13 cellular contexts compared by ENCODE assay signal in genomic region chr3:61725851-61726333, GRCh38.
A peak's percentile ranks its signal among the peaks of the same experiment; 100 is the strongest.
DNase-seq lines count a peak whose midpoint lies in the region; ATAC-seq and TF ChIP-seq lines count a peak whose summit lies in the region.
"Had no signal": no experiment of that assay in that cellular context is flagged by ENCODE, and none has a peak within 500 bp of the region (broad histone marks: within the 10 kb centered on the region; RNA-seq: fewer than 3 reads in every experiment).

No MANE protein-coding gene starts in this region.

- CTCF ChIA-PET in WTC11 (lab: Charles Lee) = no interaction called here
- CTCF ChIA-PET in activated naive CD4-positive, alpha-beta T cell treated with anti-CD3 and anti-CD28 coated beads, Interleukin-2, amount 10 ng/mL, durations not matched to agents 7 days and 5 days (lab: Charles Lee) = no interaction called here
- CTCF ChIA-PET in activated CD4-positive, alpha-beta memory T cell treated with anti-CD3 and anti-CD28 coated beads, Interleukin-2, amount 10 ng/mL, durations not matched to agents 7 days and 5 days (lab: Charles Lee) = no interaction called here

- H3K4me3 ChIP-seq in psoas muscle = no peak overlapping the region
- H3K4me3 ChIP-seq: ovary had no signal

- peaks cover 82% of the 10 kb centered on the region for H3K4me1 Mint-ChIP-seq in WTC11
- H3K4me1 Mint-ChIP-seq in activated naive CD4-positive, alpha-beta T cell treated with anti-CD3 and anti-CD28 coated beads, Interleukin-2, amount 10 ng/mL, durations not matched to agents 7 days and 5 days = no peaks in the 10 kb centered on the region
- no peaks in the 10 kb centered on the region for H3K4me1 Mint-ChIP-seq in activated CD4-positive, alpha-beta memory T cell treated with anti-CD3 and anti-CD28 coated beads, Interleukin-2, amount 10 ng/mL, durations not matched to agents 7 days and 5 days
- no peaks in the 10 kb centered on the region for H3K4me1 Mint-ChIP-seq in activated naive CD8-positive, alpha-beta T cell treated with anti-CD3 and anti-CD28 coated beads, Interleukin-2, amount 50 U/mL, for 24 hours

- H3K36me3 ChIP-seq in psoas muscle (ENCODE audit: insufficient read depth in 1 of 2, low read depth in 1 of 2) = no peaks in the 10 kb centered on the region
- H3K36me3 ChIP-seq: ovary had no signal

- H3K27ac Mint-ChIP-seq in WTC11 = peak overlapping the region; percentile 44
- no peak overlapping the region for H3K27ac Mint-ChIP-seq in activated naive CD4-positive, alpha-beta T cell treated with anti-CD3 and anti-CD28 coated beads, Interleukin-2, amount 10 ng/mL, durations not matched to agents 7 days and 5 days
- H3K27ac Mint-ChIP-seq in activated CD4-positive, alpha-beta memory T cell treated with anti-CD3 and anti-CD28 coated beads, Interleukin-2, amount 10 ng/mL, durations not matched to agents 7 days and 5 days = no peak overlapping the region
- H3K27ac Mint-ChIP-seq in activated naive CD8-positive, alpha-beta T cell treated with anti-CD3 and anti-CD28 coated beads, Interleukin-2, amount 50 U/mL, for 24 hours = no peak overlapping the region

- no peaks in the 10 kb centered on the region for H3K36me3 Mint-ChIP-seq in WTC11
- no peaks in the 10 kb centered on the region for H3K36me3 Mint-ChIP-seq in activated naive CD4-positive, alpha-beta T cell treated with anti-CD3 and anti-CD28 coated beads, Interleukin-2, amount 10 ng/mL, durations not matched to agents 7 days and 5 days
- no peaks in the 10 kb centered on the region for H3K36me3 Mint-ChIP-seq in activated CD4-positive, alpha-beta memory T cell treated with anti-CD3 and anti-CD28 coated beads, Interleukin-2, amount 10 ng/mL, durations not matched to agents 7 days and 5 days (ENCODE audit: low read depth)
- H3K36me3 Mint-ChIP-seq in activated naive CD8-positive, alpha-beta T cell treated with anti-CD3 and anti-CD28 coated beads, Interleukin-2, amount 50 U/mL, for 24 hours (ENCODE audit: low read depth) = no peaks in the 10 kb centered on the region

- POLR2A ChIA-PET in WTC11 (lab: Charles Lee) = no interaction called here
- POLR2A ChIA-PET in activated CD4-positive, alpha-beta memory T cell treated with anti-CD3 and anti-CD28 coated beads, Interleukin-2, amount 10 ng/mL, durations not matched to agents 7 days and 5 days (lab: Charles Lee) = no interaction called here

- TF ChIP-seq CTCF in WTC11 (IDR thresholded peaks at IDR 0.05) = no peak
- TF ChIP-seq CTCF in psoas muscle (IDR thresholded peaks at IDR 0.05) = no peak

- no peaks in the 10 kb centered on the region for H3K9me3 ChIP-seq in psoas muscle
- H3K9me3 ChIP-seq: ovary had no signal

- DNase-seq in HCEC 1CT (peak; percentile 23), WTC11 (ENCODE audit: low spot score) (no peak), left cardiac atrium (no peak), psoas muscle (no peak)
- no peak for DNase-seq in activated naive CD4-positive, alpha-beta T cell treated with anti-CD3 and anti-CD28 coated beads, Interleukin-2, amount 10 ng/mL, durations not matched to agents 7 days and 5 days
- no peak for DNase-seq in activated CD4-positive, alpha-beta memory T cell treated with anti-CD3 and anti-CD28 coated beads, Interleukin-2, amount 10 ng/mL, durations not matched to agents 7 days and 5 days
- no peak for DNase-seq in activated naive CD8-positive, alpha-beta T cell treated with anti-CD3 and anti-CD28 coated beads, Interleukin-2, amount 50 U/mL, for 24 hours
- DNase-seq: activated CD4-positive, alpha-beta T cell treated with anti-CD3 and anti-CD28 coated beads, Interleukin-2, amount 50 U/mL, for 48 hours; amniotic stem cell; NCI-H1417; ovary; SIG-M5 had no signal

- WGBS in psoas muscle, 3 donors = 65 to 72% (median 67%) methylated on average over 5 of the region's 5 CpGs

- no peaks in the 10 kb centered on the region for H3K9me3 Mint-ChIP-seq in WTC11
- H3K9me3 Mint-ChIP-seq in activated naive CD4-positive, alpha-beta T cell treated with anti-CD3 and anti-CD28 coated beads, Interleukin-2, amount 10 ng/mL, durations not matched to agents 7 days and 5 days = no peaks in the 10 kb centered on the region
- H3K9me3 Mint-ChIP-seq in activated CD4-positive, alpha-beta memory T cell treated with anti-CD3 and anti-CD28 coated beads, Interleukin-2, amount 10 ng/mL, durations not matched to agents 7 days and 5 days = peaks cover 3% of the 10 kb centered on the region
- no peaks in the 10 kb centered on the region for H3K9me3 Mint-ChIP-seq in activated naive CD8-positive, alpha-beta T cell treated with anti-CD3 and anti-CD28 coated beads, Interleukin-2, amount 50 U/mL, for 24 hours

- H3K4me1 ChIP-seq in psoas muscle = peaks cover 30% of the 10 kb centered on the region

- intact Hi-C loops in left cardiac atrium (cut with DNase I) (no loop called here), psoas muscle (cut with DNase I) (no loop called here)

- no peaks in the 10 kb centered on the region for H3K27me3 ChIP-seq in psoas muscle (ENCODE audit: insufficient read depth in 3 of 3, low read length in 2 of 3)
- H3K27me3 ChIP-seq: ovary had no signal

- H3K27me3 Mint-ChIP-seq in WTC11 (ENCODE audit: low read depth) = no peaks in the 10 kb centered on the region
- H3K27me3 Mint-ChIP-seq in activated naive CD4-positive, alpha-beta T cell treated with anti-CD3 and anti-CD28 coated beads, Interleukin-2, amount 10 ng/mL, durations not matched to agents 7 days and 5 days = no peaks in the 10 kb centered on the region
- no peaks in the 10 kb centered on the region for H3K27me3 Mint-ChIP-seq in activated CD4-positive, alpha-beta memory T cell treated with anti-CD3 and anti-CD28 coated beads, Interleukin-2, amount 10 ng/mL, durations not matched to agents 7 days and 5 days
- H3K27me3 Mint-ChIP-seq in activated naive CD8-positive, alpha-beta T cell treated with anti-CD3 and anti-CD28 coated beads, Interleukin-2, amount 50 U/mL, for 24 hours = no peaks in the 10 kb centered on the region

- ATAC-seq in WTC11 (peak; percentile 70), left cardiac atrium (peak; percentile 73 to 86), psoas muscle (peak in 3 of 4 donors; percentile 7 to 32 (median 29)), HG02588 (IDR thresholded peaks at IDR 0.05; ENCODE audit: unreplicated experiment) (no peak)
- ATAC-seq in activated naive CD8-positive, alpha-beta T cell treated with anti-CD3 and anti-CD28 coated beads, Interleukin-2, amount 50 U/mL, for 24 hours = no peak

- no peak overlapping the region for H3K27ac ChIP-seq in psoas muscle
- H3K27ac ChIP-seq: ovary had no signal

- H3K4me3 Mint-ChIP-seq in WTC11 = no peak overlapping the region
- no peak overlapping the region for H3K4me3 Mint-ChIP-seq in activated naive CD4-positive, alpha-beta T cell treated with anti-CD3 and anti-CD28 coated beads, Interleukin-2, amount 10 ng/mL, durations not matched to agents 7 days and 5 days
- H3K4me3 Mint-ChIP-seq in activated CD4-positive, alpha-beta memory T cell treated with anti-CD3 and anti-CD28 coated beads, Interleukin-2, amount 10 ng/mL, durations not matched to agents 7 days and 5 days = no peak overlapping the region
- no peak overlapping the region for H3K4me3 Mint-ChIP-seq in activated naive CD8-positive, alpha-beta T cell treated with anti-CD3 and anti-CD28 coated beads, Interleukin-2, amount 50 U/mL, for 24 hours

TF ChIP-seq in WTC11, 78 proteins besides CTCF, POLR2A, EP300 and RAD21:
- TF ChIP-seq, protein P1, sequence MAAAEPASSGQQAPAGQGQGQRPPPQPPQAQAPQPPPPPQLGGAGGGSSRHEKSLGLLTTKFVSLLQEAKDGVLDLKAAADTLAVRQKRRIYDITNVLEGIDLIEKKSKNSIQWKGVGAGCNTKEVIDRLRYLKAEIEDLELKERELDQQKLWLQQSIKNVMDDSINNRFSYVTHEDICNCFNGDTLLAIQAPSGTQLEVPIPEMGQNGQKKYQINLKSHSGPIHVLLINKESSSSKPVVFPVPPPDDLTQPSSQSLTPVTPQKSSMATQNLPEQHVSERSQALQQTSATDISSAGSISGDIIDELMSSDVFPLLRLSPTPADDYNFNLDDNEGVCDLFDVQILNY (CRISPR knock-in tag; IDR thresholded peaks at IDR 0.05) = no peak
- TF ChIP-seq ARID4B (CRISPR knock-in tag; IDR thresholded peaks at IDR 0.05; ENCODE audit: borderline replicate concordance) (no peak), NR1H2 (CRISPR knock-in tag; IDR thresholded peaks at IDR 0.05) (no peak), ZNF317 (CRISPR knock-in tag; IDR thresholded peaks at IDR 0.05; ENCODE audit: borderline replicate concordance, low read depth) (no peak), ZNF416 (CRISPR knock-in tag; IDR thresholded peaks at IDR 0.05) (no peak), SP1 (CRISPR knock-in tag; conservative IDR thresholded peaks at IDR 0.05) (no peak), CREM (CRISPR knock-in tag; IDR thresholded peaks at IDR 0.05) (no peak), IRF2 (CRISPR knock-in tag; IDR thresholded peaks at IDR 0.05; ENCODE audit: borderline replicate concordance, low read depth) (no peak), OVOL2 (CRISPR knock-in tag; IDR thresholded peaks at IDR 0.05; ENCODE audit: borderline replicate concordance) (no peak)

Comparison
In these comparisons a context has a peak if more than half of its experiments do, and no peak if none do; other contexts are left out.
1. ATAC-seq: peak in WTC11 (single experiment), left cardiac atrium (2 of 2) and psoas muscle (3 of 4); none in HG02588 (single experiment) and activated naive CD8-positive, alpha-beta T cell treated with anti-CD3 and anti-CD28 coated beads, Interleukin-2, amount 50 U/mL, for 24 hours (single experiment).